8 cellular contexts compared by ENCODE assay signal in genomic region chr12:109999983-110000505, GRCh38. TPM values are rescaled to one million over a fixed set of nuclear protein-coding genes. Genes with fewer than 3 reads are reported as not detected.
DNase-seq lines count a peak whose midpoint lies in the region; ATAC-seq and TF ChIP-seq lines count a peak whose summit lies in the region.

No MANE protein-coding gene starts in this region.

- CTCF ChIA-PET in AG04449 (lab: Yijun Ruan, JAX) (no interaction called here), activated B cell treated with CpG ODN at 0.5 μM for 24 hours (lab: Charles Lee) (interaction anchor here (3.0 kb wide), 1 partner anchor 12 kb away, joined by 12 read pairs; no protein-coding TSS in a partner anchor)

- H2AFZ ChIP-seq in GM23338, result peak overlapping the region; percentile 94

- H3K9me3 Mint-ChIP-seq in GM23338, result no peaks in the 10 kb centered on the region
- no peaks in the 10 kb centered on the region for H3K9me3 Mint-ChIP-seq in activated B cell treated with CpG ODN at 0.5 μM for 24 hours

- H3F3A ChIP-seq in GM23338 (replicated peaks; ENCODE audit: low read depth), result 0 out of 2 replicates have a peak, but pooled peaks cover 2% of the 10 kb centered on the region

- H3K79me2 ChIP-seq in GM23338 (replicated peaks; ENCODE audit: insufficient read depth), result 0 out of 2 replicates have a peak, but pooled peaks cover under 1% of the 10 kb centered on the region

- ATAC-seq in GM23338 (no peak), activated B cell treated with CpG ODN at 0.5 μM for 24 hours (ENCODE audit: low read depth) (no peak), GM19395 (IDR thresholded peaks at IDR 0.05; ENCODE audit: unreplicated experiment) (no peak), HG03175 (IDR thresholded peaks at IDR 0.05; ENCODE audit: unreplicated experiment) (no peak), GM21390 (IDR thresholded peaks at IDR 0.05; ENCODE audit: unreplicated experiment) (no peak)

- H3K27ac ChIP-seq in GM23338 (ENCODE audit: low read depth), result no peak overlapping the region

- H3K27ac Mint-ChIP-seq in GM23338 (no peak overlapping the region), activated B cell treated with CpG ODN at 0.5 μM for 24 hours (peak overlapping the region; percentile 95)

- peak overlapping the region; percentile 91 for H3K4me3 Mint-ChIP-seq in GM23338
- H3K4me3 Mint-ChIP-seq in activated B cell treated with CpG ODN at 0.5 μM for 24 hours, result peak overlapping the region; percentile 99

- H3K27me3 Mint-ChIP-seq in GM23338 (ENCODE audit: insufficient read depth, low read depth, poor library complexity) (peaks cover 16% of the 10 kb centered on the region), activated B cell treated with CpG ODN at 0.5 μM for 24 hours (no peaks in the 10 kb centered on the region)

- peaks cover 10% of the 10 kb centered on the region for H3K4me1 Mint-ChIP-seq in GM23338
- peaks cover 85% of the 10 kb centered on the region for H3K4me1 Mint-ChIP-seq in activated B cell treated with CpG ODN at 0.5 μM for 24 hours

- peaks cover 22% of the 10 kb centered on the region for H3K4me1 ChIP-seq in GM23338 (ENCODE audit: insufficient read depth)

- POLR2A ChIA-PET in AG04449 (lab: Yijun Ruan, JAX), result interaction anchor here (0.6 kb wide), 1 partner anchor 49 kb away, joined by 3 read pairs; no protein-coding TSS in a partner anchor
- POLR2A ChIA-PET in activated B cell treated with CpG ODN at 0.5 μM for 24 hours (lab: Charles Lee), result interaction anchor here (0.6 to 13.7 kb wide), 8 partner anchors 10 to 606 kb away, joined by 3 to 251 read pairs (median 5); no protein-coding TSS in a partner anchor

- peaks cover 19% of the 10 kb centered on the region for H3K27me3 ChIP-seq in GM23338 (ENCODE audit: insufficient read depth)

- peak overlapping the region; percentile 99 for H3K4me2 ChIP-seq in GM23338

- H3K4me3 ChIP-seq in AG04449 (ENCODE audit: low read depth, low read length) (peak overlapping the region; percentile 87), GM23338 (peak overlapping the region; percentile 79), fibroblast of the aortic adventitia (ENCODE audit: low read depth, low read length) (peak overlapping the region; percentile 92)

- H3K36me3 Mint-ChIP-seq in GM23338 (ENCODE audit: low read depth) (no peaks in the 10 kb centered on the region; the same call in 2 of the 3 replicates), activated B cell treated with CpG ODN at 0.5 μM for 24 hours (ENCODE audit: low read depth) (peaks cover 29% of the 10 kb centered on the region)

- H3K36me3 ChIP-seq in GM23338 (ENCODE audit: insufficient read depth), result no peaks in the 10 kb centered on the region

- H3K9me2 ChIP-seq in GM23338 (ENCODE audit: insufficient read depth), result 0 out of 2 replicates have a peak, but pooled peaks cover 3% of the 10 kb centered on the region

- TF ChIP-seq CTCF in AG04449 (IDR thresholded peaks at IDR 0.05; ENCODE audit: insufficient read depth, low read length, missing control alignments) (no peak), GM23338 (conservative IDR thresholded peaks at IDR 0.05; ENCODE audit: low read depth in 2 of 2) (no peak), activated B cell treated with CpG ODN at 0.5 μM for 24 hours (IDR thresholded peaks at IDR 0.05) (no peak), fibroblast of the aortic adventitia (IDR thresholded peaks at IDR 0.05; ENCODE audit: insufficient read depth, low read length) (no peak)

- intact Hi-C loops in activated B cell treated with CpG ODN at 0.5 μM for 24 hours (cut with micrococcal nuclease) (loop anchor here (1.0 to 10.0 kb wide), 6 partner anchors 12 to 1438 kb away; partner anchors contain the start of genes ATP2A2, C12orf76, GLTP and ISCU), posterior vena cava (cut with DNase I) (loop anchor here in 1 of 2 donors (5.0 kb wide), 1 partner anchor 493 kb away; no protein-coding TSS in a partner anchor)

- H4K20me1 ChIP-seq in GM23338 (replicated peaks; ENCODE audit: insufficient read depth), result peaks cover 1% of the 10 kb centered on the region; the same call in 1 of the 2 replicates

- DNase-seq in AG04449 (ENCODE audit: low read depth, low spot score) (no peak), GM23338 (ENCODE audit: low spot score) (peak; percentile 49), activated B cell treated with CpG ODN at 0.5 μM for 24 hours (no peak), fibroblast of the aortic adventitia (ENCODE audit: low read depth) (peak; percentile 70), posterior vena cava (ENCODE audit: low spot score) (peak; percentile 84)

TF ChIP-seq in GM23338, 12 proteins besides CTCF, POLR2A, EP300 and RAD21:
- peak; percentile 8 for TF ChIP-seq EZH2 (IDR thresholded peaks at IDR 0.05; ENCODE audit: low read depth, unreplicated experiment)
- no peak for TF ChIP-seq CREB1 (CRISPR knock-in tag; IDR thresholded peaks at IDR 0.05; ENCODE audit: low read depth)
- no peak for TF ChIP-seq NANOG (IDR thresholded peaks at IDR 0.05; ENCODE audit: borderline replicate concordance)
- no peak for TF ChIP-seq EZH2phosphoT487 (IDR thresholded peaks at IDR 0.05; ENCODE audit: unreplicated experiment)

RNA-seq across cellular contexts. Expression of gene ANKRD13A, which starts 0.8 kb away (rescaled TPM):
- 24.7 and 25.6 TPM in 2 replicates for total RNA-seq in GM23338 (2014; rRNA removed; shearing (Covaris generic))
- 5.7 and 6.2 TPM in 2 replicates for polyA plus RNA-seq in GM23338 (2016; fragmentation: Nextera tagmentation; extraction: Ambion mirVana)
- total RNA-seq in activated B cell treated with CpG ODN at 0.5 μM for 24 hours (121 and 135 TPM in 2 replicates), fibroblast of the aortic adventitia (ENCODE audit: low replicate concordance) (66.6 and 91.5 TPM in 2 replicates), posterior vena cava (10 to 100 TPM; 54.0 to 55.2 TPM)

RNA-seq across cellular contexts. Expression of gene GIT2, which starts 3.9 kb away (rescaled TPM):
- total RNA-seq in GM23338 (2014; rRNA removed; shearing (Covaris generic)), result 20.9 and 23.1 TPM in 2 replicates
- 9.4 and 15.8 TPM in 2 replicates for polyA plus RNA-seq in GM23338 (2016; fragmentation: Nextera tagmentation; extraction: Ambion mirVana)
- total RNA-seq in activated B cell treated with CpG ODN at 0.5 μM for 24 hours (89.2 and 107 TPM in 2 replicates), fibroblast of the aortic adventitia (ENCODE audit: low replicate concordance) (23.6 and 50.8 TPM in 2 replicates), posterior vena cava (10 to 100 TPM; 44.9 to 48.0 TPM)

RNA-seq across cellular contexts. Expression of gene C12orf76, which starts 48.3 kb away (rescaled TPM):
- total RNA-seq in GM23338 (2014; rRNA removed; shearing (Covaris generic)), result 14.5 and 21.7 TPM in 2 replicates
- 11.1 and 14.3 TPM in 2 replicates for polyA plus RNA-seq in GM23338 (2016; fragmentation: Nextera tagmentation; extraction: Ambion mirVana)
- total RNA-seq in activated B cell treated with CpG ODN at 0.5 μM for 24 hours (20.5 and 24.8 TPM in 2 replicates), fibroblast of the aortic adventitia (ENCODE audit: low replicate concordance) (10.3 and 11.9 TPM in 2 replicates), posterior vena cava (1 to 10 TPM; 6.7 to 9.2 TPM)

Comparison
In these comparisons a context has a peak if more than half of its experiments do, and no peak if none do; other contexts are left out.
1. DNase-seq: peak in GM23338 (single experiment), fibroblast of the aortic adventitia (single experiment) and posterior vena cava (single experiment); none in AG04449 (single experiment) and activated B cell treated with CpG ODN at 0.5 μM for 24 hours (single experiment).
2. Peak in every context shown above with its lines, with median percentiles within 50 percentile points of each other: H3K4me3 ChIP-seq.